Comparison of ENCODE assay signal across 1 cellular context in the genomic region with DNA sequence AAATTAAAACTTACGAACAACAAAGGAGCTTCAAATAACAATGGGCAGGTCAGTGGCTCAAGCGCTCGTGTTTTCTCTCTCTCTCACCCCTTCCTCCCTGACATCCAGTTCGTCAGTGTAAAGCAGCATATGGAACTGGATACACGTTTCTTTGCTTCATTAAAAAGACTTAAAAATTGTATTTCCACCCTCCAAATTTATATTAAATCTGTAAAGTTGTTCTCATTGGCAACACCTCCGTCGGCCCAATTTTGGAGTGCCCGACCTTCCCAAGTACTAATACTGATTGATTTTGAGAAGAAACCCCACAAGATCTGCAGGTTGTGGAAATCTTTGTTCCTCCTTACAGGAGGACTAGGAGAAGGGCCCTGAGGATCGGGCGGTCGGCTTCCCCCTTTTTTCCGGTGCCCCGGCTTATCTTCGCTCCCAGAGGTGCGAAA.
TF ChIP-seq lines count a peak whose summit lies in the region.

No MANE protein-coding gene starts in this region.

TF ChIP-seq in H1, 55 proteins besides CTCF, POLR2A, EP300 and RAD21 (continued from another document):
- TF ChIP-seq, protein P1, sequence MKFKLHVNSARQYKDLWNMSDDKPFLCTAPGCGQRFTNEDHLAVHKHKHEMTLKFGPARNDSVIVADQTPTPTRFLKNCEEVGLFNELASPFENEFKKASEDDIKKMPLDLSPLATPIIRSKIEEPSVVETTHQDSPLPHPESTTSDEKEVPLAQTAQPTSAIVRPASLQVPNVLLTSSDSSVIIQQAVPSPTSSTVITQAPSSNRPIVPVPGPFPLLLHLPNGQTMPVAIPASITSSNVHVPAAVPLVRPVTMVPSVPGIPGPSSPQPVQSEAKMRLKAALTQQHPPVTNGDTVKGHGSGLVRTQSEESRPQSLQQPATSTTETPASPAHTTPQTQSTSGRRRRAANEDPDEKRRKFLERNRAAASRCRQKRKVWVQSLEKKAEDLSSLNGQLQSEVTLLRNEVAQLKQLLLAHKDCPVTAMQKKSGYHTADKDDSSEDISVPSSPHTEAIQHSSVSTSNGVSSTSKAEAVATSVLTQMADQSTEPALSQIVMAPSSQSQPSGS (IDR thresholded peaks at IDR 0.05; ENCODE audit: low read length) = no peak
- TF ChIP-seq, protein P2, sequence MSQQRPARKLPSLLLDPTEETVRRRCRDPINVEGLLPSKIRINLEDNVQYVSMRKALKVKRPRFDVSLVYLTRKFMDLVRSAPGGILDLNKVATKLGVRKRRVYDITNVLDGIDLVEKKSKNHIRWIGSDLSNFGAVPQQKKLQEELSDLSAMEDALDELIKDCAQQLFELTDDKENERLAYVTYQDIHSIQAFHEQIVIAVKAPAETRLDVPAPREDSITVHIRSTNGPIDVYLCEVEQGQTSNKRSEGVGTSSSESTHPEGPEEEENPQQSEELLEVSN (IDR thresholded peaks at IDR 0.05) = no peak
- no peak for TF ChIP-seq GTF2F1 (IDR thresholded peaks at IDR 0.05; ENCODE audit: borderline replicate concordance, low read depth, low read length)
- no peak for TF ChIP-seq SIN3A (conservative IDR thresholded peaks at IDR 0.05 in 1 of 2, IDR thresholded peaks at IDR 0.05 in 1 of 2; ENCODE audit: low read depth in 1 of 2, low read length in 2 of 2)
- no peak for TF ChIP-seq CEBPB (IDR thresholded peaks at IDR 0.05; ENCODE audit: low read depth, low read length)
